ENCODE assay signal across 28 cellular contexts in the genomic region with DNA sequence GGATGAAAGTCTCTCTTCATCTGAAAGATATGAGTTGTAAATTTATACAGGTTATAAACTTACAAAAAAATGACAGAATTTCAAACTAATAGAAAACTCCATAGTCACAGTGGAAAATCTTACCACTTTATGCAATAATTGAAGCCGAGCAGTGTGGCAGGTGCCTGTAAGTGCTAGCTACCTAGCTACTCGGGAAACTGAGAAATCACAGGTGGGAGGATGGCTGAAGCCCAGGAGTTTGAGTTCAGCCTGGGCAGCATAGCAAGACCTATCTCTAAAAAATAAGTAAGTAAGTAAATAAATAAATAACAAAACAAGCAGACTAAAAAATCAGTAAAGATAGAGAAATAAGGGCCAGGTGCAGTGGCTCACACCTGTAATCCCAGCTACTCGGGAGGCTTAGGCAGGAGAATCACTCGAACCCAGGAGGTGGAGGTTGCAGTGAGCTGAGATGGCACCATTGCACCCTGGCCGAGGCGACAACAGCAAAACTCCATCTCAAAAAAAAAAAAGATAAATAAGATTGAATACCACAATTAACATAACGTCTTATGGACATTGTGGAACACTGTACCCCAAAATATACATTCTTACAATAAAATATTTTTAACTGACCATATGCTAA.
"Had no signal": no experiment of that assay in that cellular context is flagged by ENCODE, and none has a peak within 500 bp of the region (broad histone marks: within the 10 kb centered on the region; RNA-seq: fewer than 3 reads in every experiment).

No MANE protein-coding gene starts in this region.

- ATAC-seq: natural killer cell; psoas muscle; right cardiac atrium; sciatic nerve; stimulated activated memory B cell treated with anti-CD40 and anti-IgM and Interleukin-4, amounts not matched to agents 10 μg/mL and 1 μg/mL and 100 μg/mL, for 72 hours; stimulated activated naive CD8-positive, alpha-beta T cell treated with anti-CD3 and anti-CD28 coated beads, Interleukin-15, amount 100 ng/mL, for 72 hours; stimulated activated naive CD8-positive, alpha-beta T cell treated with anti-CD3 and anti-CD28 coated beads, Interleukin-15, Interleukin-2, amounts not matched to agents 100 U/mL and 50 U/mL, for 24 hours; upper lobe of right lung had no signal

- H3K79me2 ChIP-seq: parathyroid adenoma had no signal

- H3K4me3 ChIP-seq: neural progenitor cell, ovary, psoas muscle, skin epidermis, smooth muscle cell, spleen, suprapubic skin, testis, tibial artery, transverse colon, upper lobe of right lung, uterus had no signal

- H3K27me3 ChIP-seq: neural progenitor cell, ovary, spleen, suprapubic skin, testis, tibial artery, transverse colon, upper lobe of right lung, uterus had no signal

- H3K36me3 ChIP-seq: ovary, uterus had no signal

- H3K4me1 ChIP-seq: neural progenitor cell, parathyroid adenoma, psoas muscle, spleen, suprapubic skin, testis, tibial artery, transverse colon, upper lobe of right lung, uterus had no signal

- H3K9me3 ChIP-seq: testis had no signal

- H3K4me2 ChIP-seq: neural progenitor cell, smooth muscle cell had no signal

- H3K9ac ChIP-seq: neural progenitor cell, parathyroid adenoma had no signal

- H2AFZ ChIP-seq: neural progenitor cell, parathyroid adenoma had no signal

- H3K27ac ChIP-seq: neural progenitor cell, ovary, parathyroid adenoma, psoas muscle, skin epidermis, spleen, suprapubic skin, testis, tibial artery, transverse colon, upper lobe of right lung, uterus had no signal

- DNase-seq: natural killer cell; occipital lobe; ovary; posterior cingulate gyrus; psoas muscle; right cardiac atrium; spleen; stimulated activated CD4-positive, alpha-beta T cell treated with anti-CD3 and anti-CD28 coated beads, Interleukin-12 subunit alpha, Interleukin-12 subunit beta, amount 100 ng/mL, for 4 hours; stimulated activated CD4-positive, alpha-beta T cell treated with anti-CD3 and anti-CD28 coated beads, Interleukin-1b, Interleukin-23, amount 100 ng/mL, for 48 hours; stimulated activated CD4-positive, alpha-beta T cell treated with anti-CD3 and anti-CD28 coated beads, Interleukin-4, amount 100 ng/mL, for 1 hour; stimulated activated CD4-positive, alpha-beta T cell treated with anti-CD3 and anti-CD28 coated beads, Interleukin-4, amount 100 ng/mL, for 4 hours; stimulated activated CD8-positive, alpha-beta memory T cell treated with anti-CD3 and anti-CD28 coated beads, Interleukin-4, amount 100 ng/mL, for 48 hours; stimulated activated naive CD4-positive, alpha-beta T cell; stimulated activated naive CD8-positive, alpha-beta T cell treated with anti-CD3 and anti-CD28 coated beads, Interleukin-15, amount 100 ng/mL, for 72 hours; stimulated activated naive CD8-positive, alpha-beta T cell treated with anti-CD3 and anti-CD28 coated beads, Interleukin-15, Interleukin-2, amounts not matched to agents 100 U/mL and 50 U/mL, for 24 hours; substantia nigra; testis; tibial artery; transverse colon; upper lobe of right lung; uterus had no signal
